In genomic region chr7:116018731-116019130, GRCh38 we compare ENCODE assay signal across 26 cellular contexts. TPM values are rescaled to one million over a fixed set of nuclear protein-coding genes. Genes with fewer than 3 reads are reported as not detected.
"Had no signal": no experiment of that assay in that cellular context is flagged by ENCODE, and none has a peak within 500 bp of the region (broad histone marks: within the 10 kb centered on the region; RNA-seq: fewer than 3 reads in every experiment).

No MANE protein-coding gene starts in this region.

- ATAC-seq: activated CD4-positive, CD25-positive, alpha-beta regulatory T cell treated with anti-CD3 and anti-CD28 coated beads, Interleukin-2, amount 50 U/mL, for 24 hours; activated CD8-positive, alpha-beta memory T cell treated with anti-CD3 and anti-CD28 coated beads, Interleukin-2, amount 10 ng/mL, durations not matched to agents 7 days and 5 days; activated CD8-positive, alpha-beta T cell treated with anti-CD3 and anti-CD28 coated beads for 36 hours; heart left ventricle; left colon; mucosa of descending colon; sciatic nerve; stimulated activated effector memory CD8-positive, alpha-beta T cell treated with anti-CD3 and anti-CD28 coated beads, Interleukin-12 subunit alpha, Interleukin-12 subunit beta, amount 100 ng/mL, for 72 hours; stimulated activated naive CD8-positive, alpha-beta T cell treated with anti-CD3 and anti-CD28 coated beads, Interleukin-15, amount 100 ng/mL, for 72 hours had no signal

- H3K36me3 ChIP-seq: heart left ventricle, suprapubic skin, tibial nerve had no signal

- H2AFZ ChIP-seq: parathyroid adenoma had no signal

- H3K4me1 Mint-ChIP-seq: activated CD4-positive, alpha-beta T cell treated with anti-CD3 and anti-CD28 coated beads, Interleukin-2, amount 10 ng/mL, durations not matched to agents 7 days and 5 days; activated CD8-positive, alpha-beta memory T cell treated with anti-CD3 and anti-CD28 coated beads, Interleukin-2, amount 10 ng/mL, durations not matched to agents 7 days and 5 days; activated naive CD4-positive, alpha-beta T cell treated with anti-CD3 and anti-CD28 coated beads, Interleukin-2, amount 10 ng/mL, durations not matched to agents 7 days and 5 days; stimulated activated effector memory CD8-positive, alpha-beta T cell treated with anti-CD3 and anti-CD28 coated beads, Interleukin-12 subunit alpha, Interleukin-12 subunit beta, amount 100 ng/mL, for 72 hours; stimulated activated naive CD8-positive, alpha-beta T cell treated with anti-CD3 and anti-CD28 coated beads, Interleukin-15, amount 100 ng/mL, for 72 hours had no signal

- DNase-seq: activated CD4-positive, alpha-beta T cell treated with anti-CD3 and anti-CD28 coated beads, Interleukin-2, amount 10 ng/mL, durations not matched to agents 7 days and 5 days; activated CD8-positive, alpha-beta memory T cell treated with anti-CD3 and anti-CD28 coated beads, Interleukin-2, amount 10 ng/mL, durations not matched to agents 7 days and 5 days; activated CD8-positive, alpha-beta T cell treated with anti-CD3 and anti-CD28 coated beads for 36 hours; activated effector memory CD4-positive, alpha-beta T cell treated with anti-CD3 and anti-CD28 coated beads, Interleukin-2, amount 50 U/mL, for 16 hours; activated naive CD4-positive, alpha-beta T cell treated with anti-CD3 and anti-CD28 coated beads, Interleukin-2, amount 10 ng/mL, durations not matched to agents 7 days and 5 days; activated T-cell treated with anti-CD3 and anti-CD28 coated beads for 4 hours; cerebellar nuclear complex; effector CD4-positive, alpha-beta T cell; heart left ventricle; left colon; mucosa of descending colon; nephron progenitor cell; nucleus accumbens; small intestine; stimulated activated CD4-positive, alpha-beta T cell treated with anti-CD3 and anti-CD28 coated beads, Interleukin-2, amount 100 ng/mL, for 24 hours; stimulated activated naive CD8-positive, alpha-beta T cell treated with anti-CD3 and anti-CD28 coated beads, Interleukin-15, amount 100 ng/mL, for 72 hours; T1000 had no signal

- H3K9me3 ChIP-seq: heart left ventricle, mucosa of descending colon, tibial nerve had no signal

- H3K4me3 ChIP-seq: coronary artery, heart left ventricle, mucosa of descending colon, suprapubic skin, tibial nerve had no signal

- H3K4me3 Mint-ChIP-seq: activated CD4-positive, alpha-beta T cell treated with anti-CD3 and anti-CD28 coated beads, Interleukin-2, amount 10 ng/mL, durations not matched to agents 7 days and 5 days; activated CD8-positive, alpha-beta memory T cell treated with anti-CD3 and anti-CD28 coated beads, Interleukin-2, amount 10 ng/mL, durations not matched to agents 7 days and 5 days; activated CD8-positive, alpha-beta T cell treated with anti-CD3 and anti-CD28 coated beads for 36 hours; activated naive CD4-positive, alpha-beta T cell treated with anti-CD3 and anti-CD28 coated beads, Interleukin-2, amount 10 ng/mL, durations not matched to agents 7 days and 5 days; nephron progenitor cell; stimulated activated effector memory CD8-positive, alpha-beta T cell treated with anti-CD3 and anti-CD28 coated beads, Interleukin-12 subunit alpha, Interleukin-12 subunit beta, amount 100 ng/mL, for 72 hours; stimulated activated naive CD8-positive, alpha-beta T cell treated with anti-CD3 and anti-CD28 coated beads, Interleukin-15, amount 100 ng/mL, for 72 hours had no signal

- H3K27me3 ChIP-seq: heart left ventricle, suprapubic skin, tibial nerve had no signal

- H3K9me3 Mint-ChIP-seq: activated CD4-positive, alpha-beta T cell treated with anti-CD3 and anti-CD28 coated beads, Interleukin-2, amount 10 ng/mL, durations not matched to agents 7 days and 5 days; activated CD8-positive, alpha-beta T cell treated with anti-CD3 and anti-CD28 coated beads for 36 hours; activated naive CD4-positive, alpha-beta T cell treated with anti-CD3 and anti-CD28 coated beads, Interleukin-2, amount 10 ng/mL, durations not matched to agents 7 days and 5 days; nephron progenitor cell; stimulated activated effector memory CD8-positive, alpha-beta T cell treated with anti-CD3 and anti-CD28 coated beads, Interleukin-12 subunit alpha, Interleukin-12 subunit beta, amount 100 ng/mL, for 72 hours; stimulated activated naive CD8-positive, alpha-beta T cell treated with anti-CD3 and anti-CD28 coated beads, Interleukin-15, amount 100 ng/mL, for 72 hours had no signal

- H3K9ac ChIP-seq: parathyroid adenoma had no signal

- H3K36me3 Mint-ChIP-seq: activated CD8-positive, alpha-beta memory T cell treated with anti-CD3 and anti-CD28 coated beads, Interleukin-2, amount 10 ng/mL, durations not matched to agents 7 days and 5 days; activated naive CD4-positive, alpha-beta T cell treated with anti-CD3 and anti-CD28 coated beads, Interleukin-2, amount 10 ng/mL, durations not matched to agents 7 days and 5 days; stimulated activated effector memory CD8-positive, alpha-beta T cell treated with anti-CD3 and anti-CD28 coated beads, Interleukin-12 subunit alpha, Interleukin-12 subunit beta, amount 100 ng/mL, for 72 hours had no signal

- H3K27me3 Mint-ChIP-seq: activated CD4-positive, alpha-beta T cell treated with anti-CD3 and anti-CD28 coated beads, Interleukin-2, amount 10 ng/mL, durations not matched to agents 7 days and 5 days; activated CD8-positive, alpha-beta memory T cell treated with anti-CD3 and anti-CD28 coated beads, Interleukin-2, amount 10 ng/mL, durations not matched to agents 7 days and 5 days; activated CD8-positive, alpha-beta T cell treated with anti-CD3 and anti-CD28 coated beads for 36 hours; activated naive CD4-positive, alpha-beta T cell treated with anti-CD3 and anti-CD28 coated beads, Interleukin-2, amount 10 ng/mL, durations not matched to agents 7 days and 5 days; stimulated activated naive CD8-positive, alpha-beta T cell treated with anti-CD3 and anti-CD28 coated beads, Interleukin-15, amount 100 ng/mL, for 72 hours had no signal

- H3K4me1 ChIP-seq: parathyroid adenoma, suprapubic skin, tibial nerve had no signal

- H3K27ac ChIP-seq: coronary artery, heart left ventricle, parathyroid adenoma, suprapubic skin, tibial nerve had no signal

- H3K27ac Mint-ChIP-seq: activated CD4-positive, alpha-beta T cell treated with anti-CD3 and anti-CD28 coated beads, Interleukin-2, amount 10 ng/mL, durations not matched to agents 7 days and 5 days; activated CD8-positive, alpha-beta memory T cell treated with anti-CD3 and anti-CD28 coated beads, Interleukin-2, amount 10 ng/mL, durations not matched to agents 7 days and 5 days; activated CD8-positive, alpha-beta T cell treated with anti-CD3 and anti-CD28 coated beads for 36 hours; activated naive CD4-positive, alpha-beta T cell treated with anti-CD3 and anti-CD28 coated beads, Interleukin-2, amount 10 ng/mL, durations not matched to agents 7 days and 5 days; nephron progenitor cell; stimulated activated effector memory CD8-positive, alpha-beta T cell treated with anti-CD3 and anti-CD28 coated beads, Interleukin-12 subunit alpha, Interleukin-12 subunit beta, amount 100 ng/mL, for 72 hours; stimulated activated naive CD8-positive, alpha-beta T cell treated with anti-CD3 and anti-CD28 coated beads, Interleukin-15, amount 100 ng/mL, for 72 hours had no signal

- H3K79me2 ChIP-seq: parathyroid adenoma had no signal

RNA-seq across cellular contexts. Expression of gene TFEC, which starts 11.8 kb away (rescaled TPM):
- total RNA-seq: activated CD8-positive, alpha-beta T cell treated with anti-CD3 and anti-CD28 coated beads for 36 hours; epithelial cell of proximal tubule; fibroblast of villous mesenchyme had no signal
